8 cellular contexts compared by ENCODE assay signal in genomic region chr10:19816420-19817250, GRCh38. TPM values are rescaled to one million over a fixed set of nuclear protein-coding genes. Genes with fewer than 3 reads are reported as not detected.
A peak's percentile ranks its signal among the peaks of the same experiment; 100 is the strongest.
DNase-seq lines count a peak whose midpoint lies in the region; ATAC-seq and TF ChIP-seq lines count a peak whose summit lies in the region.

Gene PLXDC2, plus strand, starts transcription at chr10:19816432.

- H3K27me3 ChIP-seq in neuron (ENCODE audit: insufficient read depth, low read length), result no peaks in the 10 kb centered on the region

- no peaks in the 10 kb centered on the region for H3K9me3 Mint-ChIP-seq in T-helper 1 cell treated with Interleukin-12 subunit alpha and Interleukin-12 subunit beta and Interleukin-4 antibody, amounts not matched to agents 30 μg/mL and 1 μg/mL, for 36 hours
- no peaks in the 10 kb centered on the region for H3K9me3 Mint-ChIP-seq in glutamatergic neuron (ENCODE audit: unreplicated experiment)

- no peak for TF ChIP-seq CTCF in glutamatergic neuron (IDR thresholded peaks at IDR 0.05; ENCODE audit: partially characterized antibody, unreplicated experiment)

- H2AFZ ChIP-seq in neuron (ENCODE audit: low read depth, low read length), result peak within 1 kb of the TSS; percentile 93

- H3K36me3 ChIP-seq in neuron (ENCODE audit: insufficient read depth, low read length), result no peaks in the 10 kb centered on the region

- no peak for ATAC-seq in GM21723 (IDR thresholded peaks at IDR 0.05; ENCODE audit: unreplicated experiment)
- no peak for ATAC-seq in HG03469 (IDR thresholded peaks at IDR 0.05; ENCODE audit: unreplicated experiment)

- H3K36me3 Mint-ChIP-seq in T-helper 1 cell treated with Interleukin-12 subunit alpha and Interleukin-12 subunit beta and Interleukin-4 antibody, amounts not matched to agents 30 μg/mL and 1 μg/mL, for 36 hours (ENCODE audit: low read depth), result no peaks in the 10 kb centered on the region
- no peaks in the 10 kb centered on the region for H3K36me3 Mint-ChIP-seq in glutamatergic neuron (ENCODE audit: unreplicated experiment)

- H3K27ac Mint-ChIP-seq in T-helper 1 cell treated with Interleukin-12 subunit alpha and Interleukin-12 subunit beta and Interleukin-4 antibody, amounts not matched to agents 30 μg/mL and 1 μg/mL, for 36 hours, result no peak within 1 kb of the TSS
- peak within 1 kb of the TSS; percentile 68 for H3K27ac Mint-ChIP-seq in glutamatergic neuron (ENCODE audit: unreplicated experiment)

- peak within 1 kb of the TSS; percentile 28 for H3K4me3 Mint-ChIP-seq in T-helper 1 cell treated with Interleukin-12 subunit alpha and Interleukin-12 subunit beta and Interleukin-4 antibody, amounts not matched to agents 30 μg/mL and 1 μg/mL, for 36 hours
- H3K4me3 Mint-ChIP-seq in glutamatergic neuron (ENCODE audit: unreplicated experiment), result peak within 1 kb of the TSS; percentile 94

- H3K9me3 ChIP-seq in neuron (ENCODE audit: low read length), result no peaks in the 10 kb centered on the region

- H3K27me3 Mint-ChIP-seq in T-helper 1 cell treated with Interleukin-12 subunit alpha and Interleukin-12 subunit beta and Interleukin-4 antibody, amounts not matched to agents 30 μg/mL and 1 μg/mL, for 36 hours (ENCODE audit: low read depth), result peaks cover 45% of the 10 kb centered on the region
- peaks cover 8% of the 10 kb centered on the region for H3K27me3 Mint-ChIP-seq in glutamatergic neuron (ENCODE audit: unreplicated experiment)

- peaks cover 13% of the 10 kb centered on the region for H3K4me1 ChIP-seq in neuron (ENCODE audit: insufficient read depth, low read length)

- DNase-seq in T-helper 1 cell (no peak), HT-29 (ENCODE audit: low spot score) (peak; percentile 23), glutamatergic neuron (peak; percentile 52)
- DNase-seq in activated T-cell treated with anti-CD3 and anti-CD28 coated beads, Interleukin-2, amount 50 U/mL, for 48 hours, result peak; percentile 16 to 22

- peak within 1 kb of the TSS; percentile 77 for H3K4me3 ChIP-seq in neuron (ENCODE audit: low read length)

- H3K4me1 Mint-ChIP-seq in T-helper 1 cell treated with Interleukin-12 subunit alpha and Interleukin-12 subunit beta and Interleukin-4 antibody, amounts not matched to agents 30 μg/mL and 1 μg/mL, for 36 hours (ENCODE audit: low read depth), result no peaks in the 10 kb centered on the region
- peaks cover 4% of the 10 kb centered on the region for H3K4me1 Mint-ChIP-seq in glutamatergic neuron (ENCODE audit: low read depth, unreplicated experiment)

RNA-seq across cellular contexts. Expression of gene PLXDC2, which starts in this region (rescaled TPM):
- total RNA-seq in HT-29 (2014; rRNA removed; shearing (Covaris generic)), result 0.76 and 1.2 TPM in 2 replicates
- total RNA-seq in glutamatergic neuron (ENCODE audit: unreplicated experiment), result 3.9 TPM

Comparison
In these comparisons a context has a peak if more than half of its experiments do, and no peak if none do; other contexts are left out.
1. DNase-seq: peak in HT-29 (single experiment), activated T-cell treated with anti-CD3 and anti-CD28 coated beads, Interleukin-2, amount 50 U/mL, for 48 hours (2 of 2) and glutamatergic neuron (single experiment); none in T-helper 1 cell (0 of 5).